10 cellular contexts compared by ENCODE assay signal in genomic region chr17:43019418-43019817, GRCh38. TPM values are rescaled to one million over a fixed set of nuclear protein-coding genes. Genes with fewer than 3 reads are reported as not detected.
DNase-seq lines count a peak whose midpoint lies in the region; ATAC-seq and TF ChIP-seq lines count a peak whose summit lies in the region.
"Had no signal": no experiment of that assay in that cellular context is flagged by ENCODE, and none has a peak within 500 bp of the region (broad histone marks: within the 10 kb centered on the region; RNA-seq: fewer than 3 reads in every experiment).

No MANE protein-coding gene starts in this region.

- peak overlapping the region; percentile 9 for H3K4me3 ChIP-seq in astrocyte of the spinal cord (ENCODE audit: low read depth, low read length)
- H3K4me3 ChIP-seq in lower lobe of right lung: peak overlapping the region; percentile 100

- H3K9me3 ChIP-seq in lower lobe of right lung: no peaks in the 10 kb centered on the region

- peaks cover 41% of the 10 kb centered on the region for H3K36me3 ChIP-seq in lower lobe of right lung

- TF ChIP-seq CTCF in astrocyte of the spinal cord (IDR thresholded peaks at IDR 0.05; ENCODE audit: low read depth, low read length) (no peak), lower lobe of right lung (IDR thresholded peaks at IDR 0.05) (no peak)

- peaks cover 70% of the 10 kb centered on the region for H3K4me1 ChIP-seq in lower lobe of right lung

- peak; percentile 23 for DNase-seq in NOMO-1 treated with DMSO at 0.1 percent for 48 hours (lab: John Stamatoyannopoulos, UW; ENCODE audit: unreplicated experiment)
- no peak for DNase-seq in NOMO-1 treated with dmso at 0.1 percent for 144 hours (lab: John Stamatoyannopoulos, UW; ENCODE audit: unreplicated experiment)
- no peak for DNase-seq in astrocyte of the spinal cord (ENCODE audit: low read depth, low spot score)
- DNase-seq in lower lobe of right lung: no peak
- no peak for DNase-seq in GM19240 (ENCODE audit: insufficient read length, low spot score)
- no peak for DNase-seq in dermis blood vessel endothelial cell
- no peak for DNase-seq in H4 (ENCODE audit: low spot score)
- DNase-seq: activated CD8-positive, alpha-beta T cell treated with anti-CD3 and anti-CD28 coated beads, Interleukin-2, amount 10 ng/mL, durations not matched to agents 7 days and 5 days had no signal

- H3K27ac ChIP-seq in lower lobe of right lung (peak overlapping the region; percentile 89), temporal lobe (ENCODE audit: low read depth, low read length) (peak overlapping the region; percentile 5)

- H3K27me3 ChIP-seq in lower lobe of right lung (ENCODE audit: low read depth): no peaks in the 10 kb centered on the region

- intact Hi-C loops in lower lobe of right lung (cut with DNase I): no loop called here

- in situ Hi-C loops in astrocyte of the spinal cord (cut with HindIII; ENCODE audit: low sequenced_read_pairs): no loop called here

- no peak for ATAC-seq in lower lobe of right lung

RNA-seq across cellular contexts. Expression of gene VAT1, which starts 2.8 kb away (rescaled TPM):
- total RNA-seq in lower lobe of right lung (382 TPM), temporal lobe (51.1 TPM), dermis blood vessel endothelial cell (195 and 261 TPM in 2 replicates)
- 104 and 118 TPM in 2 replicates for total RNA-seq in H4 (2014; rRNA removed; shearing (Covaris generic))

RNA-seq across cellular contexts. Expression of gene RND2, which starts 5.6 kb away (rescaled TPM):
- total RNA-seq in lower lobe of right lung: 0.53 TPM
- total RNA-seq in temporal lobe: 3.7 TPM
- total RNA-seq in dermis blood vessel endothelial cell: 0.14 and 0.17 TPM in 2 replicates
- not detected in 2 replicates for total RNA-seq in H4 (2014; rRNA removed; shearing (Covaris generic))
- total RNA-seq: A172; activated CD8-positive, alpha-beta T cell treated with anti-CD3 and anti-CD28 coated beads, Interleukin-2, amount 10 ng/mL, durations not matched to agents 7 days and 5 days had no signal

RNA-seq across cellular contexts. Expression of gene IFI35, which starts 12.8 kb away (rescaled TPM):
- 61.5 TPM for total RNA-seq in lower lobe of right lung
- 1.2 TPM for total RNA-seq in temporal lobe
- total RNA-seq in dermis blood vessel endothelial cell: 15.9 and 19.4 TPM in 2 replicates
- total RNA-seq in H4 (2014; rRNA removed; shearing (Covaris generic)): 66.7 and 80.2 TPM in 2 replicates

RNA-seq across cellular contexts. Expression of gene RPL27, which starts 21.2 kb away (rescaled TPM):
- total RNA-seq in lower lobe of right lung: 810 TPM
- 1,145 TPM for total RNA-seq in temporal lobe
- 842 and 1,058 TPM in 2 replicates for total RNA-seq in dermis blood vessel endothelial cell
- total RNA-seq in H4 (2014; rRNA removed; shearing (Covaris generic)): 1,450 and 1,519 TPM in 2 replicates

RNA-seq across cellular contexts. Expression of gene RUNDC1, which starts 39.1 kb away (rescaled TPM):
- total RNA-seq in lower lobe of right lung (17.1 TPM), temporal lobe (9.3 TPM), dermis blood vessel endothelial cell (10.1 and 14.1 TPM in 2 replicates)
- 3.6 and 3.8 TPM in 2 replicates for total RNA-seq in H4 (2014; rRNA removed; shearing (Covaris generic))
